Comparison of ENCODE assay signal across 10 cellular contexts in the genomic region with DNA sequence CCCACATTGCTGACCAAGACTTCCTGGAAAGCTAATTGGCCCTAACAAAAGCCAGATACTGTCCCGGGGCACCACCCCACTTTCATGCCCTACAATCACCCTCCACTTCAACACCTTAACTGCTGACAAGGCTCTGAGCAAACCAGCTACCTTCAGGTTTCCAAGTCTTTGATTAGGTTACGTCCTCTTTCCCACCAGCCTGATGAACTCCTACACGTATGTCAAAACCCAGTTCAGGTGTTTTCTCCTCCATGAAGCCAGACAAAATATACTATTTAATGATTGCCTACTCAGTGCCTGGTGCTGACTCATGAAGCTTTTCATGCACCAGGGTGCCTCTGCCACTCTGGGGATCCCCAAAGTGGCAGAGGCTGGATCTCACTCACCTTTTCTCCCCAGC. TPM values are rescaled to one million over a fixed set of nuclear protein-coding genes. Genes with fewer than 3 reads are reported as not detected.
"Had no signal": no experiment of that assay in that cellular context is flagged by ENCODE, and none has a peak within 500 bp of the region (broad histone marks: within the 10 kb centered on the region; RNA-seq: fewer than 3 reads in every experiment).

No MANE protein-coding gene starts in this region.

- H2AFZ ChIP-seq: GM23338 had no signal

- DNase-seq: H9, HCEC 1CT, HFFc6, IMR-90, KG1 had no signal

- H3K4me3 ChIP-seq: GM23338, K562 had no signal

- H3K27ac ChIP-seq: HL-60 had no signal

- FAIRE-seq: H1, H54, K562 had no signal

RNA-seq across cellular contexts. Expression of a gene that starts 58.6 kb away (rescaled TPM):
- total RNA-seq: H9, HFFc6, IMR-90 had no signal
- polyA plus RNA-seq: IMR-90 had no signal
